14 cellular contexts compared by ENCODE assay signal in the genomic region with DNA sequence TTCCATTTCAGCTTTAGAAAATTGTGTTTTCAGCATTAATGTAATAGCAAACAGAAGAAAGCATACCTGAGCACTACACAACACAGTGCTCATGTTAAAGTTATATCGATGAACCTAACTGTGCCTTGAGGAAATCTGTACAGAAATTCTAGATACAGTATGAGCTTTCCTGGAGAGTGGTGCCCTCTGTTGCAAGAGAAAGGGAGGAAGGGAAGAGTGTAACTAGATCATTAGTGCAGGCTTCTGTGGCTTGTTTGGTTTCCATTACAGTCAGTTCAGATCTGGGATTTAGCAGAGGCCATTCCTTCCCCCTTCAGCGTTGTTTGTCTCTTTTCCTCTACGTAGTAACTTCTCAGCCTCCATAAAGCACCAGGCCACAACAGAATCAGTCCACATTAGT.
A peak's percentile ranks its signal among the peaks of the same experiment; 100 is the strongest.
DNase-seq lines count a peak whose midpoint lies in the region; ATAC-seq, FAIRE-seq and TF ChIP-seq lines count a peak whose summit lies in the region.
"Had no signal": no experiment of that assay in that cellular context is flagged by ENCODE, and none has a peak within 500 bp of the region (broad histone marks: within the 10 kb centered on the region; RNA-seq: fewer than 3 reads in every experiment).

No MANE protein-coding gene starts in this region.

- no peaks in the 10 kb centered on the region for H4K20me1 ChIP-seq in HepG2 (ENCODE audit: insufficient read depth, low read length)

- H3K9me3 ChIP-seq in HepG2 (ENCODE audit: low read length) (no peaks in the 10 kb centered on the region), right lobe of liver (no peaks in the 10 kb centered on the region)

- no peaks in the 10 kb centered on the region for H3K4me1 ChIP-seq in HepG2 (ENCODE audit: insufficient read depth, low read length)
- no peaks in the 10 kb centered on the region for H3K4me1 ChIP-seq in right lobe of liver

- TF ChIP-seq EP300 in HepG2 (IDR thresholded peaks at IDR 0.05; ENCODE audit: low read depth in 2 of 2, low read length in 2 of 2) (no peak), HepG2 (CRISPR knock-in tag; IDR thresholded peaks at IDR 0.05; ENCODE audit: borderline replicate concordance) (no peak)

- FAIRE-seq in HepG2 (lab: Jason Lieb, UNC), result no peak
- FAIRE-seq in urothelium cell line (lab: Jason Lieb, UNC), result no peak
- FAIRE-seq: GM12892 had no signal

- H3K79me2 ChIP-seq in HepG2 (ENCODE audit: insufficient read depth, low read length), result no peaks in the 10 kb centered on the region

- intact Hi-C loops in HepG2 (cut with micrococcal nuclease; ENCODE audit: unreplicated experiment) (no loop called here), right lobe of liver (cut with DNase I) (no loop called here)

- in situ Hi-C loops in HepG2 (cut with HindIII; ENCODE audit: extremely low pct_ligation_motif_present, low pct_unique_long_range_greater_than_20kb) (no loop called here), SK-MEL-5 (cut with HindIII; ENCODE audit: low pct_unique_long_range_greater_than_20kb, low sequenced_read_pairs) (no loop called here)

- H2AFZ ChIP-seq in HepG2 (ENCODE audit: low read length), result no peak overlapping the region

- H3K4me2 ChIP-seq in HepG2 (ENCODE audit: low read depth, low read length), result no peak overlapping the region

- WGBS in HepG2 (ENCODE audit: low lambda C conversion rate), result 0% methylated on average over 3 of the region's 3 CpGs
- 71% methylated on average over 3 of the region's 3 CpGs for WGBS in right lobe of liver (ENCODE audit: insufficient coverage, low coverage, low lambda C conversion rate, missing lambda C conversion rate)

- POLR2A ChIA-PET in HepG2 (lab: Yijun Ruan, JAX), result no interaction called here

- TF ChIP-seq POLR2A in HepG2 (IDR thresholded peaks at IDR 0.05; ENCODE audit: insufficient read depth in 1 of 2, low read depth in 2 of 2, low read length in 2 of 2) (no peak), right lobe of liver (IDR thresholded peaks at IDR 0.05) (no peak)

- no peak overlapping the region for H3K9ac ChIP-seq in HepG2 (ENCODE audit: insufficient read depth, low read depth, low read length)

- no peak overlapping the region for H3K4me3 ChIP-seq in HepG2 (replicated peaks in 1 of 3; ENCODE audit: insufficient read depth in 1 of 3, low read depth in 2 of 3, low read length in 3 of 3)
- H3K4me3 ChIP-seq in right lobe of liver, result no peak overlapping the region

- H3K36me3 ChIP-seq in HepG2 (replicated peaks in 1 of 2; ENCODE audit: control insufficient read depth in 1 of 2, insufficient read depth in 2 of 2, low read length in 2 of 2) (no peaks in the 10 kb centered on the region), right lobe of liver (no peaks in the 10 kb centered on the region)

- TF ChIP-seq RAD21 in HepG2 (CRISPR knock-in tag; IDR thresholded peaks at IDR 0.05), result no peak

- TF ChIP-seq CTCF in HepG2 (CRISPR knock-in tag; IDR thresholded peaks at IDR 0.05) (0 out of 2 replicates have a peak, but pooled peaks have one; percentile 14), right lobe of liver (IDR thresholded peaks at IDR 0.05) (no peak)

- CTCF ChIA-PET in HepG2 (lab: Yijun Ruan, JAX; ENCODE audit: low intra/inter-chr PET ratio, low total read pairs), result no interaction called here

- H3K27me3 ChIP-seq in HepG2 (ENCODE audit: control insufficient read depth in 1 of 2, insufficient read depth in 2 of 2, low read length in 2 of 2), result no peaks in the 10 kb centered on the region
- no peaks in the 10 kb centered on the region for H3K27me3 ChIP-seq in right lobe of liver

- no peak overlapping the region for H3K27ac ChIP-seq in HepG2 (ENCODE audit: extremely low read length, insufficient read depth, low read length)
- no peak overlapping the region for H3K27ac ChIP-seq in right lobe of liver

- no peak for DNase-seq in HepG2 (ENCODE audit: low spot score)
- DNase-seq in right lobe of liver, result no peak
- DNase-seq in SK-MEL-5 (ENCODE audit: low read depth, low spot score), result peak; percentile 38
- DNase-seq in fibroblast of peridontal ligament (ENCODE audit: extremely low read depth), result peak; percentile 46
- peak; percentile 15 for DNase-seq in urothelium cell line (ENCODE audit: low spot score)
- DNase-seq in NCI-H1930 (lab: John Stamatoyannopoulos, UW), result no peak
- no peak for DNase-seq in NCI-H510A (lab: John Stamatoyannopoulos, UW)
- DNase-seq: activated naive CD4-positive, alpha-beta T cell treated with anti-CD3 and anti-CD28 coated beads, Interleukin-2, amount 10 ng/mL, durations not matched to agents 7 days and 5 days; DMS 273 treated with DMSO at 0.1 percent for 48 hours; GOT3; NCI-H510A treated with DMSO at 0.1 percent for 48 hours; SIG-M5 had no signal

- BruUV-seq in HepG2 (replicated peaks; lab: Mats Ljungman, UMichigan), result no TSS peak

- ATAC-seq in HepG2 (no peak), right lobe of liver (no peak), GM19455 (IDR thresholded peaks at IDR 0.05; ENCODE audit: unreplicated experiment) (no peak)

TF ChIP-seq in HepG2, 621 proteins besides CTCF, POLR2A, EP300 and RAD21:
- no peak for TF ChIP-seq ZNF207 (IDR thresholded peaks at IDR 0.05; ENCODE audit: borderline replicate concordance)
- TF ChIP-seq, protein P1, sequence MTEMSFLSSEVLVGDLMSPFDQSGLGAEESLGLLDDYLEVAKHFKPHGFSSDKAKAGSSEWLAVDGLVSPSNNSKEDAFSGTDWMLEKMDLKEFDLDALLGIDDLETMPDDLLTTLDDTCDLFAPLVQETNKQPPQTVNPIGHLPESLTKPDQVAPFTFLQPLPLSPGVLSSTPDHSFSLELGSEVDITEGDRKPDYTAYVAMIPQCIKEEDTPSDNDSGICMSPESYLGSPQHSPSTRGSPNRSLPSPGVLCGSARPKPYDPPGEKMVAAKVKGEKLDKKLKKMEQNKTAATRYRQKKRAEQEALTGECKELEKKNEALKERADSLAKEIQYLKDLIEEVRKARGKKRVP (CRISPR knock-in tag; IDR thresholded peaks at IDR 0.05), result no peak
- TF ChIP-seq, protein P2, sequence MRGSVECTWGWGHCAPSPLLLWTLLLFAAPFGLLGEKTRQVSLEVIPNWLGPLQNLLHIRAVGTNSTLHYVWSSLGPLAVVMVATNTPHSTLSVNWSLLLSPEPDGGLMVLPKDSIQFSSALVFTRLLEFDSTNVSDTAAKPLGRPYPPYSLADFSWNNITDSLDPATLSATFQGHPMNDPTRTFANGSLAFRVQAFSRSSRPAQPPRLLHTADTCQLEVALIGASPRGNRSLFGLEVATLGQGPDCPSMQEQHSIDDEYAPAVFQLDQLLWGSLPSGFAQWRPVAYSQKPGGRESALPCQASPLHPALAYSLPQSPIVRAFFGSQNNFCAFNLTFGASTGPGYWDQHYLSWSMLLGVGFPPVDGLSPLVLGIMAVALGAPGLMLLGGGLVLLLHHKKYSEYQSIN (CRISPR knock-in tag; IDR thresholded peaks at IDR 0.05; ENCODE audit: borderline replicate concordance), result no peak
- TF ChIP-seq, protein P3, sequence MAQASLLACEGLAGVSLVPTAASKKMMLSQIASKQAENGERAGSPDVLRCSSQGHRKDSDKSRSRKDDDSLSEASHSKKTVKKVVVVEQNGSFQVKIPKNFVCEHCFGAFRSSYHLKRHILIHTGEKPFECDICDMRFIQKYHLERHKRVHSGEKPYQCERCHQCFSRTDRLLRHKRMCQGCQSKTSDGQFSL (CRISPR knock-in tag; IDR thresholded peaks at IDR 0.05), result no peak
- no peak for TF ChIP-seq ZFP1 (CRISPR knock-in tag; IDR thresholded peaks at IDR 0.05)
- TF ChIP-seq ZNF33B (CRISPR knock-in tag; IDR thresholded peaks at IDR 0.05), result no peak
- TF ChIP-seq, protein P4, sequence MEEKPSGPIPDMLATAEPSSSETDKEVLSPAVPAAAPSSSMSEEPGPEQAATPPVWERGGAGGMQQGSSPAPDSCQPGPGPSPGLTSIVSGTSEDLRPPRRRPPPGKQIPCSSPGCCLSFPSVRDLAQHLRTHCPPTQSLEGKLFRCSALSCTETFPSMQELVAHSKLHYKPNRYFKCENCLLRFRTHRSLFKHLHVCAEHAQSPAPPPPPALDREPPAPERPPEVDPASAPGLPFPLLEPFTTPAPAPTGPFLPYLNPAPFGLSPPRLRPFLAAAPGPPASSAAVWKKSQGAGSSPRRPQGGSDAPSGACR (CRISPR knock-in tag; IDR thresholded peaks at IDR 0.05), result no peak
- TF ChIP-seq, protein P5, sequence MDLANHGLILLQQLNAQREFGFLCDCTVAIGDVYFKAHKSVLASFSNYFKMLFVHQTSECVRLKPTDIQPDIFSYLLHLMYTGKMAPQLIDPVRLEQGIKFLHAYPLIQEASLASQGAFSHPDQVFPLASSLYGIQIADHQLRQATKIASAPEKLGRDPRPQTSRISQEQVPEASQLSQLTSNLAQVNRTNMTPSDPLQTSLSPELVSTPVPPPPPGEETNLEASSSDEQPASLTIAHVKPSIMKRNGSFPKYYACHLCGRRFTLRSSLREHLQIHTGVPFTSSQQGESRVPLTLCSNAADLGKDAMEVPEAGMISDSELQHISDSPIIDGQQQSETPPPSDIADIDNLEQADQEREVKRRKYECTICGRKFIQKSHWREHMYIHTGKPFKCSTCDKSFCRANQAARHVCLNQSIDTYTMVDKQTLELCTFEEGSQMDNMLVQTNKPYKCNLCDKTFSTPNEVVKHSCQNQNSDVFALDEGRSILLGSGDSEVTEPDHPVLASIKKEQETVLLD (CRISPR knock-in tag; IDR thresholded peaks at IDR 0.05; ENCODE audit: low read depth), result no peak

Comparison
In these comparisons a context has a peak if more than half of its experiments do, and no peak if none do; other contexts are left out.
1. DNase-seq: peak in SK-MEL-5 (single experiment), fibroblast of peridontal ligament (single experiment) and urothelium cell line (single experiment); none in HepG2 (single experiment), right lobe of liver (0 of 3), NCI-H1930 (0 of 2) and NCI-H510A (single experiment).